ENCODE assay signal across 8 cellular contexts in the genomic region with DNA sequence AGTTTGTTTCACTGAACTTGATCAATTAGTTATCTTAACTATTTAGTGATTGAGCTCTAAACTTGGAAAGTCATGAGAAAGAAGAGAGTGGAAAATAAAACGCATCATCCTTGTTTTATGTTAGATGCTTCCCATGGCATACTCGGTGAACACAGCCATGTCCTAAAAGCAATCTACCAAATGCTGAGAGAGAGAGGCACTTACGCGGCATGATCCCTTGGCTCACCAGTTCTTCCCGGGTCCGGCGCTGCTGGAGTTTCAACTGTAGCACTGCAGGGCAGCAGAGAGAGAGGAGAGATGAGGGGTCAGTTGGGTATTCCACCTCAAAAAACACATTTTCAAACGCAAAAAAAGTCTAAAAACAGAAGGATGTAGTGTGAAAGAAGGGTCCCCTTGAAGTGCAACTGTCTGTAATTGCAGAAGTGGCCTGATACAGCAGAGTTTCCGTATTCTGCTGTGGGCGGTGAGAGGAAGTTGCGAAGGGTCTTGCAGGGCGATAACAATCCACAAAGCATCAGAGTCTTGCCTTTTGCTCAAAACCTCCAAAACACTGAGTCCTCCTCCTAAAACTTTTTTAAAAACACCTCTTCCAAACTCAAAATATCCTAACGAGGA.
DNase-seq lines count a peak whose midpoint lies in the region; ATAC-seq and TF ChIP-seq lines count a peak whose summit lies in the region.

No MANE protein-coding gene starts in this region.

- TF ChIP-seq CTCF in GM12864 (IDR thresholded peaks at IDR 0.05; ENCODE audit: low read depth, low read length, missing control alignments) (no peak), vagina (IDR thresholded peaks at IDR 0.05) (no peak)

- no peak for ATAC-seq in GM21786 (IDR thresholded peaks at IDR 0.05; ENCODE audit: unreplicated experiment)

- intact Hi-C loops in vagina (cut with DNase I), result no loop called here

- WGBS in mesodermal cell (ENCODE audit: insufficient coverage in 2 of 2), 2 experiments, result 89 to 100% methylated on average over 5 to 9 of the region's 13 CpGs

- H3K27me3 ChIP-seq in vagina, result no peaks in the 10 kb centered on the region

- H3K9me3 ChIP-seq in mesodermal cell (ENCODE audit: control insufficient read depth, low read length), result no peaks in the 10 kb centered on the region
- no peaks in the 10 kb centered on the region for H3K9me3 ChIP-seq in vagina

- DNase-seq in GM12864 (ENCODE audit: low read depth), result peak; percentile 54
- DNase-seq in Jurkat, Clone E6-1 (ENCODE audit: low read depth, low spot score), result peak; percentile 75
- peak; percentile 33 for DNase-seq in activated CD8-positive, alpha-beta memory T cell treated with anti-CD3 and anti-CD28 coated beads, Interleukin-2, amount 50 U/mL, for 4 hours
- DNase-seq in vagina (ENCODE audit: extremely low spot score in 2 of 2), result no peak
- no peak for DNase-seq in NCI-H69 (lab: John Stamatoyannopoulos, UW)
- no peak for DNase-seq in NCI-H748 (lab: John Stamatoyannopoulos, UW; ENCODE audit: unreplicated experiment)

- no peaks in the 10 kb centered on the region for H3K4me1 ChIP-seq in mesodermal cell (ENCODE audit: control insufficient read depth, insufficient read depth, low read length, poor library complexity, severe bottlenecking)
- peaks cover 4% of the 10 kb centered on the region for H3K4me1 ChIP-seq in vagina

- H3K27ac ChIP-seq in mesodermal cell (ENCODE audit: low read depth, low read length, severe bottlenecking), result peak overlapping the region; percentile 33
- H3K27ac ChIP-seq in vagina, result no peak overlapping the region

- H3K4me3 ChIP-seq in GM12864 (ENCODE audit: low read depth, low read length) (peak overlapping the region; percentile 67), mesodermal cell (ENCODE audit: extremely low read depth, insufficient read depth, low read length, poor library complexity, severe bottlenecking) (no peak overlapping the region), vagina (peak overlapping the region in 1 of 2 donors; percentile 26)
- peak overlapping the region; percentile 69 for H3K4me3 ChIP-seq in Jurkat, Clone E6-1 (ENCODE audit: low read length)

- H3K36me3 ChIP-seq in mesodermal cell (ENCODE audit: control insufficient read depth, insufficient read depth, low read length) (peaks cover 36% of the 10 kb centered on the region), vagina (peaks cover 0 to 7% of the 10 kb centered on the region in 2 donors)

- no peak for TF ChIP-seq POLR2A in vagina (IDR thresholded peaks at IDR 0.05)

Comparison
In these comparisons a context has a peak if more than half of its experiments do, and no peak if none do; other contexts are left out.
1. DNase-seq: peak in GM12864 (single experiment), Jurkat, Clone E6-1 (single experiment) and activated CD8-positive, alpha-beta memory T cell treated with anti-CD3 and anti-CD28 coated beads, Interleukin-2, amount 50 U/mL, for 4 hours (single experiment); none in vagina (0 of 2), NCI-H69 (single experiment) and NCI-H748 (single experiment).